ENCODE assay signal across 20 cellular contexts in the genomic region with DNA sequence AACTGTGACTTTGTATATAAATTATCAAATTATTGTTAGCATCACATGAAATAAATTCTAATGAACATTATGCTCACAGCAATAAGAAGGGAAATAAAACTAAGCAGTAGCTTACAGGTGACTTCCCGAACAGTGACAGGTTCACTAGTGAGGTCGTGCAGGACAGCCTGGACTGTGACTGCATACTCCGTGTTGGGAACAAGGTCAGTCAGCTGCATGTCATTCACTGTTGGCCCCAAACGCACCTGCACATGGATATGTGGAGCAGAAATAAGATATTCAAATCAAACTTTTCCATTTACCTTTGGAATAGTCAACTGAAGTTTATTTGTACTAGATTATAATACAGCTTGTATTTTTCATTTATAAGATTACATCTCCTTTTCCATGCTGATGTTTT.
DNase-seq lines count a peak whose midpoint lies in the region; ATAC-seq and TF ChIP-seq lines count a peak whose summit lies in the region.
"Had no signal": no experiment of that assay in that cellular context is flagged by ENCODE, and none has a peak within 500 bp of the region (broad histone marks: within the 10 kb centered on the region; RNA-seq: fewer than 3 reads in every experiment).

No MANE protein-coding gene starts in this region.

- H3K9me1 ChIP-seq in IMR-90 (ENCODE audit: insufficient read depth, low read length) = peaks cover 22% of the 10 kb centered on the region

- no peak overlapping the region for H2AK9ac ChIP-seq in IMR-90 (replicated peaks; ENCODE audit: low read depth, low read length, poor library complexity)

- H3K18ac ChIP-seq in IMR-90 (ENCODE audit: low read depth, low read length) = 0 out of 2 replicates have a peak overlapping the region, but pooled peaks have one; percentile 39

- no peak overlapping the region for H2BK5ac ChIP-seq in IMR-90 (ENCODE audit: low read depth, low read length, poor library complexity, severe bottlenecking)

- no peak overlapping the region for H3K23ac ChIP-seq in IMR-90 (ENCODE audit: low read depth, low read length)

- no peak overlapping the region for H3K56ac ChIP-seq in IMR-90 (ENCODE audit: extremely low read depth, insufficient read depth, low read length)

- H3K79me1 ChIP-seq in IMR-90 (ENCODE audit: low read depth in 1 of 2, low read length in 2 of 2) = peaks cover 29 to 73% of the 10 kb centered on the region in 2 experiments

- no peak overlapping the region for H3K4ac ChIP-seq in IMR-90 (ENCODE audit: low read depth, low read length)

- H3K27me3 ChIP-seq in IMR-90 (ENCODE audit: control insufficient read depth, insufficient read depth, low read length) = no peaks in the 10 kb centered on the region
- no peaks in the 10 kb centered on the region for H3K27me3 ChIP-seq in body of pancreas
- H3K27me3 ChIP-seq in testis = no peaks in the 10 kb centered on the region
- H3K27me3 ChIP-seq: BE2C, BLaER1 had no signal

- no peak overlapping the region for H3K27ac ChIP-seq in IMR-90 (ENCODE audit: insufficient read depth, low read length)
- no peak overlapping the region for H3K27ac ChIP-seq in body of pancreas
- no peak overlapping the region for H3K27ac ChIP-seq in testis
- H3K27ac ChIP-seq: BLaER1 had no signal

- no peak for TF ChIP-seq RAD21 in IMR-90 (IDR thresholded peaks at IDR 0.05; ENCODE audit: low read length)

- no peak overlapping the region for H2BK15ac ChIP-seq in IMR-90 (ENCODE audit: low read depth, low read length)

- no peak overlapping the region for H3K4me3 ChIP-seq in IMR-90 (ENCODE audit: insufficient read depth, low read depth, low read length)
- H3K4me3 ChIP-seq in body of pancreas = no peak overlapping the region
- no peak overlapping the region for H3K4me3 ChIP-seq in testis
- H3K4me3 ChIP-seq: BLaER1 had no signal

- H3K9me3 Mint-ChIP-seq in osteocyte (ENCODE audit: unreplicated experiment) = peaks cover 6% of the 10 kb centered on the region
- H3K9me3 Mint-ChIP-seq: CD4-positive, alpha-beta memory T cell; CD8-positive, alpha-beta memory T cell had no signal

- no peak overlapping the region for H2AFZ ChIP-seq in IMR-90 (replicated peaks; ENCODE audit: low read length, poor library complexity)

- H3K9me3 ChIP-seq in IMR-90 (ENCODE audit: control insufficient read depth, insufficient read depth, low read length) (no peaks in the 10 kb centered on the region), body of pancreas (no peaks in the 10 kb centered on the region), testis (no peaks in the 10 kb centered on the region)
- H3K9me3 ChIP-seq: BE2C, BLaER1 had no signal

- POLR2A ChIA-PET in IMR-90 (lab: Charles Lee; ENCODE audit: unreplicated experiment) = no interaction called here

- H4K91ac ChIP-seq in IMR-90 (ENCODE audit: insufficient read depth, low read depth, low read length) = no peak overlapping the region

- in situ Hi-C loops in IMR-90 (cut with MboI; ENCODE audit: low sequenced_read_pairs) = no loop called here

- H3K9ac ChIP-seq in IMR-90 (ENCODE audit: low read depth, low read length) = no peak overlapping the region
- H3K9ac ChIP-seq: BLaER1 had no signal

- peaks cover 46% of the 10 kb centered on the region for H3K36me3 Mint-ChIP-seq in osteocyte (ENCODE audit: unreplicated experiment)
- H3K36me3 Mint-ChIP-seq: CD14-positive monocyte; CD4-positive, alpha-beta memory T cell; CD4-positive, CD25-positive, alpha-beta regulatory T cell; CD8-positive, alpha-beta memory T cell had no signal

- peaks cover 10% of the 10 kb centered on the region; the same call in 1 of the 2 replicates for H4K20me1 ChIP-seq in IMR-90 (ENCODE audit: insufficient read depth, low read length)
- H4K20me1 ChIP-seq: BLaER1 had no signal

- H4K5ac ChIP-seq in IMR-90 (ENCODE audit: low read depth, low read length) = 0 out of 2 replicates have a peak overlapping the region, but pooled peaks have one; percentile 24

- H3K27ac Mint-ChIP-seq in osteocyte (ENCODE audit: unreplicated experiment) = peak overlapping the region; percentile 43
- H3K27ac Mint-ChIP-seq: CD14-positive monocyte; CD4-positive, alpha-beta memory T cell; CD4-positive, CD25-positive, alpha-beta regulatory T cell; CD8-positive, alpha-beta memory T cell had no signal

- H3K14ac ChIP-seq in IMR-90 (replicated peaks; ENCODE audit: low read depth, low read length) = no peak overlapping the region

- H3K4me1 Mint-ChIP-seq in osteocyte (ENCODE audit: unreplicated experiment) = peaks cover 48% of the 10 kb centered on the region
- H3K4me1 Mint-ChIP-seq: CD14-positive monocyte; CD4-positive, alpha-beta memory T cell; CD4-positive, CD25-positive, alpha-beta regulatory T cell; CD8-positive, alpha-beta memory T cell had no signal

- TF ChIP-seq POLR2A in IMR-90 (IDR thresholded peaks at IDR 0.05; ENCODE audit: low read depth, low read length) = no peak
- TF ChIP-seq POLR2A in body of pancreas (IDR thresholded peaks at IDR 0.05) = no peak
- TF ChIP-seq POLR2A in testis (IDR thresholded peaks at IDR 0.05) = no peak

- 100% methylated on average over 1 of the region's 4 CpGs; no CpG with 5 or more reads in 1 of the 2 experiments for WGBS in IMR-90 (ENCODE audit: extremely low coverage in 2 of 2, insufficient read length in 1 of 2), 2 experiments
- WGBS in body of pancreas, 2 donors = 30 to 52% methylated on average over 4 of the region's 4 CpGs
- 88 to 94% methylated on average over 4 of the region's 4 CpGs for WGBS in testis, 2 donors

- H2BK120ac ChIP-seq in IMR-90 (ENCODE audit: low read depth, low read length) = no peak overlapping the region

- H3K4me1 ChIP-seq in IMR-90 (ENCODE audit: control insufficient read depth, insufficient read depth, low read length) (peaks cover 12% of the 10 kb centered on the region; the same call in 1 of the 2 replicates), body of pancreas (no peaks in the 10 kb centered on the region), testis (no peaks in the 10 kb centered on the region)
- H3K4me1 ChIP-seq: BE2C, BLaER1 had no signal

- H3K27me3 Mint-ChIP-seq in osteocyte (ENCODE audit: unreplicated experiment) = no peaks in the 10 kb centered on the region

- no peak overlapping the region for H2BK20ac ChIP-seq in IMR-90 (ENCODE audit: low read depth, low read length)

- TF ChIP-seq CTCF in IMR-90 (conservative IDR thresholded peaks at IDR 0.05; ENCODE audit: low read depth, low read length) (no peak), body of pancreas (IDR thresholded peaks at IDR 0.05) (no peak), osteocyte (IDR thresholded peaks at IDR 0.05) (no peak), testis (IDR thresholded peaks at IDR 0.05) (no peak)

- intact Hi-C loops in IMR-90 (cut with micrococcal nuclease) = no loop called here
- intact Hi-C loops in body of pancreas (cut with DNase I) = no loop called here
- intact Hi-C loops in testis (cut with DNase I; ENCODE audit: low total_unique reads) = no loop called here

- no TSS peak for BruUV-seq in IMR-90 (replicated peaks; lab: Mats Ljungman, UMichigan)

- no peak for ATAC-seq in IMR-90 (ENCODE audit: low read depth)
- peak; percentile 50 for ATAC-seq in body of pancreas

- H4K8ac ChIP-seq in IMR-90 (ENCODE audit: low read depth in 2 of 2, low read length in 2 of 2) = no peak overlapping the region

- CTCF ChIA-PET in IMR-90 (lab: Yijun Ruan, JAX) = no interaction called here

- dilution Hi-C loops in IMR-90 (cut with HindIII; ENCODE audit: low sequenced_read_pairs, unreplicated experiment) = no loop called here

- no peak for DNase-seq in IMR-90
- peak in 3 of 4 donors; percentile 17 to 49 (median 39) for DNase-seq in body of pancreas
- DNase-seq in osteocyte (ENCODE audit: extremely low spot score, unreplicated experiment) = no peak
- DNase-seq in iPS-NIHi11 (ENCODE audit: low spot score) = no peak
- DNase-seq in NCI-H446 treated with DMSO at 0.1 percent for 48 hours (lab: John Stamatoyannopoulos, UW) = no peak
- no peak for DNase-seq in testis
- DNase-seq: 8988T; ACHN; BE2C; C1 segment of cervical spinal cord; CD4-positive, alpha-beta memory T cell; CD4-positive, CD25-positive, alpha-beta regulatory T cell; CD8-positive, alpha-beta memory T cell; COR-L47; DMS 273 treated with DMSO at 0.1 percent for 48 hours; DMS153; DMS79; GF-D8 had no signal

- no peak overlapping the region for H3K4me2 ChIP-seq in IMR-90 (ENCODE audit: low read depth, low read length)
- H3K4me2 ChIP-seq: BLaER1 had no signal

- H2AK5ac ChIP-seq in IMR-90 (ENCODE audit: low read depth, low read length) = no peak overlapping the region

- peaks cover 67% of the 10 kb centered on the region for H3K36me3 ChIP-seq in IMR-90 (ENCODE audit: control insufficient read depth, insufficient read depth, low read length)
- H3K36me3 ChIP-seq in body of pancreas (replicated peaks in 1 of 2; ENCODE audit: insufficient read depth in 1 of 2, low read depth in 2 of 2) = no peaks in the 10 kb centered on the region
- no peaks in the 10 kb centered on the region for H3K36me3 ChIP-seq in testis (ENCODE audit: low read depth, missing control alignments)
- H3K36me3 ChIP-seq: BE2C, BLaER1 had no signal

- no peak overlapping the region for H3K4me3 Mint-ChIP-seq in osteocyte (ENCODE audit: unreplicated experiment)
- H3K4me3 Mint-ChIP-seq: CD14-positive monocyte; CD4-positive, alpha-beta memory T cell; CD4-positive, CD25-positive, alpha-beta regulatory T cell; CD8-positive, alpha-beta memory T cell had no signal

TF ChIP-seq in IMR-90, 13 proteins besides CTCF, POLR2A, EP300 and RAD21 (continues in another document):
- TF ChIP-seq FOS (IDR thresholded peaks at IDR 0.05; ENCODE audit: low read depth, low read length) (no peak), BHLHE40 (IDR thresholded peaks at IDR 0.05; ENCODE audit: low read depth, low read length) (no peak), MXI1 (IDR thresholded peaks at IDR 0.05; ENCODE audit: borderline replicate concordance, low read depth, low read length) (no peak), MAZ (IDR thresholded peaks at IDR 0.05; ENCODE audit: borderline replicate concordance, low read depth, low read length) (no peak), SMC3 (IDR thresholded peaks at IDR 0.05; ENCODE audit: low read depth, low read length) (no peak), CEBPB (IDR thresholded peaks at IDR 0.05; ENCODE audit: low read depth, low read length) (no peak)
- TF ChIP-seq, protein P1, sequence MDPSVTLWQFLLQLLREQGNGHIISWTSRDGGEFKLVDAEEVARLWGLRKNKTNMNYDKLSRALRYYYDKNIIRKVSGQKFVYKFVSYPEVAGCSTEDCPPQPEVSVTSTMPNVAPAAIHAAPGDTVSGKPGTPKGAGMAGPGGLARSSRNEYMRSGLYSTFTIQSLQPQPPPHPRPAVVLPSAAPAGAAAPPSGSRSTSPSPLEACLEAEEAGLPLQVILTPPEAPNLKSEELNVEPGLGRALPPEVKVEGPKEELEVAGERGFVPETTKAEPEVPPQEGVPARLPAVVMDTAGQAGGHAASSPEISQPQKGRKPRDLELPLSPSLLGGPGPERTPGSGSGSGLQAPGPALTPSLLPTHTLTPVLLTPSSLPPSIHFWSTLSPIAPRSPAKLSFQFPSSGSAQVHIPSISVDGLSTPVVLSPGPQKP (IDR thresholded peaks at IDR 0.05; ENCODE audit: borderline replicate concordance, low read depth, low read length) = no peak

Comparison
In these comparisons a context has a peak if more than half of its experiments do, and no peak if none do; other contexts are left out.
1. DNase-seq: peak in body of pancreas (3 of 4); none in IMR-90 (single experiment), osteocyte (single experiment), iPS-NIHi11 (single experiment), NCI-H446 treated with DMSO at 0.1 percent for 48 hours (single experiment) and testis (single experiment).